In the genomic region with DNA sequence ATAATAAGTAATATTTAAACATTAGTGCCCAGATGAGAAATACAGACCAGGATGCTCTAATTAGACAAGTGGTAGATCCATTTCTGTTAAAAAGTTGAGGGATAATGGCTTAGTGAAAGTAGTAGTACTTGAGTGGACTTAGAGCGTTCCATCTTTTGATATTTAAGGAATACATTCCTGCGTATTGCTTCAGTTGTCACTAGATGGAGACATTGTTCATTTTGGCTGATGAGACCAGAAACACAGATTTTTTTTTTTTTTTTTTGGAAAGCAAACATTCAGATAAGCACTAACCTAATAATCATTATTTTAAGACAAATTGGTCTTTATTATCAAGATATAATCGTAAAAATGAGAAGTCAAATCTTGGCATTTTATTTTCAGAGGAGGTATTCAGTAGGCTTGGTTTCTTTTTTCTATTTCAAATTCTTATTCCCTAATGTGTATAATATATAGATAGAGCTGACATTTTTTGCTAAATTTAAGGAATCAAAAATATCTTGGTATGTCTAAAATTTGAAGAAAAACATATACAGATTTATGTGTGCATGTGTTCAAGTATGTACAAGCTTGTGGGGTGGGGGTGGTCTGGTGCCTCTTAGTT, we compare ENCODE assay signal across 8 cellular contexts.
DNase-seq lines count a peak whose midpoint lies in the region; ATAC-seq and TF ChIP-seq lines count a peak whose summit lies in the region.

No MANE protein-coding gene starts in this region.

- TF ChIP-seq POLR2A in testis (IDR thresholded peaks at IDR 0.05) (no peak), suprapubic skin (IDR thresholded peaks at IDR 0.05) (no peak)

- DNase-seq in LHCN-M2 (ENCODE audit: low read depth), result peak; percentile 36
- DNase-seq in left kidney (ENCODE audit: low read depth, low spot score), result peak; percentile 56
- no peak for DNase-seq in activated naive CD4-positive, alpha-beta T cell (lab: John Stamatoyannopoulos, UW)
- no peak for DNase-seq in testis
- DNase-seq in suprapubic skin (ENCODE audit: low spot score in 2 of 2), result no peak

- intact Hi-C loops in testis (cut with DNase I; ENCODE audit: low total_unique reads), result no loop called here

- H3K27ac ChIP-seq in DOHH2 (ENCODE audit: low read depth, low read length) (no peak overlapping the region), testis (no peak overlapping the region), suprapubic skin (no peak overlapping the region)

- H3K36me3 ChIP-seq in DOHH2 (ENCODE audit: control insufficient read depth, low read length) (no peaks in the 10 kb centered on the region; the same call in 1 of the 2 replicates), testis (ENCODE audit: low read depth, missing control alignments) (no peaks in the 10 kb centered on the region), suprapubic skin (peaks cover 25% of the 10 kb centered on the region)

- ATAC-seq in HG02678 (IDR thresholded peaks at IDR 0.05; ENCODE audit: unreplicated experiment), result no peak

- no peak overlapping the region for H3K4me3 ChIP-seq in DOHH2 (ENCODE audit: low read length)
- no peak overlapping the region for H3K4me3 ChIP-seq in WI38 (ENCODE audit: low read depth, low read length)
- H3K4me3 ChIP-seq in testis, result no peak overlapping the region
- no peak overlapping the region for H3K4me3 ChIP-seq in suprapubic skin

- H3K27me3 ChIP-seq in DOHH2 (ENCODE audit: control insufficient read depth, low read length) (no peaks in the 10 kb centered on the region), testis (no peaks in the 10 kb centered on the region), suprapubic skin (no peaks in the 10 kb centered on the region)

- no peak overlapping the region for H3K4me2 ChIP-seq in DOHH2 (ENCODE audit: low read length)

- no peaks in the 10 kb centered on the region for H3K9me2 ChIP-seq in DOHH2 (replicated peaks; ENCODE audit: control insufficient read depth, low read length)

- H3F3A ChIP-seq in DOHH2 (ENCODE audit: control insufficient read depth, insufficient read depth), result no peaks in the 10 kb centered on the region

- H3K9me3 ChIP-seq in DOHH2 (ENCODE audit: control insufficient read depth, insufficient read depth, low read length) (no peaks in the 10 kb centered on the region), testis (no peaks in the 10 kb centered on the region), suprapubic skin (no peaks in the 10 kb centered on the region)

- H4K20me1 ChIP-seq in DOHH2 (ENCODE audit: control insufficient read depth, insufficient read depth, low read depth, low read length), result no peaks in the 10 kb centered on the region

- H3K4me1 ChIP-seq in DOHH2 (ENCODE audit: control insufficient read depth, low read length), result no peaks in the 10 kb centered on the region
- no peaks in the 10 kb centered on the region for H3K4me1 ChIP-seq in testis
- H3K4me1 ChIP-seq in suprapubic skin, result no peaks in the 10 kb centered on the region

- no peaks in the 10 kb centered on the region for H3K79me2 ChIP-seq in DOHH2 (ENCODE audit: control insufficient read depth, low read length)

- TF ChIP-seq EP300 in suprapubic skin (IDR thresholded peaks at IDR 0.05), result no peak

- 41 to 46% methylated on average over 3 of the region's 3 CpGs for whole genome bisulfite sequencing in testis, 2 donors
- WGBS in suprapubic skin, result 68% methylated on average over 3 of the region's 3 CpGs

- TF ChIP-seq CTCF in DOHH2 (IDR thresholded peaks at IDR 0.05; ENCODE audit: low read depth, low read length, poor library complexity, severe bottlenecking), result peak; percentile 66
- peak; percentile 33; the same call in 1 of the 2 replicates for TF ChIP-seq CTCF in WI38 (IDR thresholded peaks at IDR 0.05; ENCODE audit: low read depth, low read length)
- TF ChIP-seq CTCF in testis (IDR thresholded peaks at IDR 0.05), result peak in 1 of 3 experiments; percentile 55
- no peak for TF ChIP-seq CTCF in suprapubic skin (IDR thresholded peaks at IDR 0.05)

Comparison
In these comparisons a context has a peak if more than half of its experiments do, and no peak if none do; other contexts are left out.
1. CTCF ChIP-seq: peak in DOHH2 (single experiment) and WI38 (single experiment); none in suprapubic skin (0 of 2).
2. DNase-seq: peak in LHCN-M2 (single experiment) and left kidney (single experiment); none in activated naive CD4-positive, alpha-beta T cell (0 of 4), testis (single experiment) and suprapubic skin (0 of 2).